Comparison of ENCODE assay signal across 8 cellular contexts in genomic region chr20:50815162-50815989, GRCh38. TPM values are rescaled to one million over a fixed set of nuclear protein-coding genes. Genes with fewer than 3 reads are reported as not detected.
A peak's percentile ranks its signal among the peaks of the same experiment; 100 is the strongest.
DNase-seq lines count a peak whose midpoint lies in the region; ATAC-seq and TF ChIP-seq lines count a peak whose summit lies in the region.

No MANE protein-coding gene starts in this region.

- no peaks in the 10 kb centered on the region; the same call in 1 of the 2 replicates for H3K27me3 Mint-ChIP-seq in WTC11 (ENCODE audit: low read depth)
- H3K27me3 Mint-ChIP-seq in naive thymus-derived CD8-positive, alpha-beta T cell = peaks cover 0 to 2% (median 0%) of the 10 kb centered on the region in 5 donors

- POLR2A ChIA-PET in WTC11 (lab: Charles Lee) = interaction anchor here (0.6 kb wide), 1 partner anchor 1771 kb away, joined by 3 read pairs; no protein-coding TSS in a partner anchor
- POLR2A ChIA-PET in naive thymus-derived CD8-positive, alpha-beta T cell (lab: Charles Lee) = interaction anchor here (1.1 to 8.0 kb wide), 6 partner anchors 9 to 116 kb away, joined by 4 to 160 read pairs (median 7); partner anchors contain the start of genes ADNP and BCAS4

- DNase-seq in NCI-H2107 treated with DMSO at 0.1 percent for 48 hours (lab: John Stamatoyannopoulos, UW; ENCODE audit: unreplicated experiment) (peak; percentile 41), NCI-H2107 (lab: John Stamatoyannopoulos, UW) (no peak), WTC11 (ENCODE audit: low spot score) (no peak), OCI-M1 (lab: John Stamatoyannopoulos, UW) (no peak), NCI-H1092 treated with DMSO at 0.1 percent for 48 hours (lab: John Stamatoyannopoulos, UW) (no peak)
- DNase-seq in naive thymus-derived CD8-positive, alpha-beta T cell = peak in 3 of 10 donors; percentile 26 to 29 (median 27)

- H3K9me3 Mint-ChIP-seq in WTC11 = no peaks in the 10 kb centered on the region
- no peaks in the 10 kb centered on the region for H3K9me3 Mint-ChIP-seq in naive thymus-derived CD8-positive, alpha-beta T cell

- H3K4me1 Mint-ChIP-seq in WTC11 = peaks cover 22% of the 10 kb centered on the region
- H3K4me1 Mint-ChIP-seq in naive thymus-derived CD8-positive, alpha-beta T cell = peaks cover 36 to 84% (median 79%) of the 10 kb centered on the region in 4 donors

- H3K36me3 Mint-ChIP-seq in WTC11 = peaks cover 3% of the 10 kb centered on the region
- H3K36me3 Mint-ChIP-seq in naive thymus-derived CD8-positive, alpha-beta T cell = peaks cover 6 to 17% (median 9%) of the 10 kb centered on the region in 3 donors

- CTCF ChIA-PET in WTC11 (lab: Charles Lee) = interaction anchor here (1.0 to 3.8 kb wide), 2 partner anchors 21 to 190 kb away, joined by 3 to 28 read pairs; partner anchors contain the start of gene BCAS4

- peak; percentile 30 for ATAC-seq in HG03064 (IDR thresholded peaks at IDR 0.05; ENCODE audit: low read depth, unreplicated experiment)
- 0 out of 2 replicates have a peak, but pooled peaks have one; percentile 10 for ATAC-seq in WTC11
- peak; percentile 35 to 40 for ATAC-seq in naive thymus-derived CD8-positive, alpha-beta T cell
- ATAC-seq in HG03354 (IDR thresholded peaks at IDR 0.05; ENCODE audit: poor library complexity, severe bottlenecking, unreplicated experiment) = no peak

- TF ChIP-seq CTCF in WTC11 (IDR thresholded peaks at IDR 0.05) = no peak

- peak overlapping the region; percentile 67 for H3K27ac Mint-ChIP-seq in WTC11
- H3K27ac Mint-ChIP-seq in naive thymus-derived CD8-positive, alpha-beta T cell = peak overlapping the region; percentile 84 to 100 (median 95)

- H3K4me3 Mint-ChIP-seq in WTC11 = no peak overlapping the region
- peak overlapping the region; percentile 63 to 90 (median 84) for H3K4me3 Mint-ChIP-seq in naive thymus-derived CD8-positive, alpha-beta T cell

TF ChIP-seq in WTC11, 78 proteins besides CTCF, POLR2A, EP300 and RAD21:
- TF ChIP-seq ZNF416 (CRISPR knock-in tag; IDR thresholded peaks at IDR 0.05) = no peak

RNA-seq across cellular contexts. Expression of gene BCAS4, which starts 20.5 kb away (rescaled TPM):
- 25.8 to 31.0 TPM (median 29.8 TPM) in 3 replicates for total RNA-seq in WTC11 (2021)
- 10 to 100 TPM; 77.4 to 89.9 TPM for total RNA-seq in naive thymus-derived CD8-positive, alpha-beta T cell
- 10 to 100 TPM; 33.5 to 51.5 (median 39.9) TPM for polyA plus RNA-seq in naive thymus-derived CD8-positive, alpha-beta T cell
